In genomic region chr10:6347391-6347951, GRCh38 we compare ENCODE assay signal across 8 cellular contexts.
DNase-seq lines count a peak whose midpoint lies in the region; ATAC-seq, FAIRE-seq and TF ChIP-seq lines count a peak whose summit lies in the region.

No MANE protein-coding gene starts in this region.

- no peak for TF ChIP-seq CTCF in foreskin keratinocyte (conservative IDR thresholded peaks at IDR 0.05)

- no peaks in the 10 kb centered on the region for H3K9me3 ChIP-seq in CD4-positive, CD25-positive, alpha-beta regulatory T cell (ENCODE audit: control insufficient read depth in 2 of 2, low read length in 2 of 2)

- intact Hi-C loops in posterior cingulate gyrus (cut with DNase I) = no loop called here

- H3K4me1 ChIP-seq in CD4-positive, CD25-positive, alpha-beta regulatory T cell (ENCODE audit: control insufficient read depth, insufficient read depth, low read length, poor library complexity, severe bottlenecking) = peaks cover 31% of the 10 kb centered on the region
- H3K4me1 ChIP-seq in foreskin keratinocyte = no peaks in the 10 kb centered on the region

- peaks cover 13 to 61% (median 30%) of the 10 kb centered on the region in 4 donors for H3K4me1 Mint-ChIP-seq in CD4-positive, CD25-positive, alpha-beta regulatory T cell

- H3K36me3 ChIP-seq in CD4-positive, CD25-positive, alpha-beta regulatory T cell (ENCODE audit: control insufficient read depth, insufficient read depth, low read length) = no peaks in the 10 kb centered on the region

- DNase-seq in CD4-positive, CD25-positive, alpha-beta regulatory T cell = peak in 1 of 3 donors; percentile 48
- DNase-seq in RCC 7860 (ENCODE audit: low spot score) (peak; percentile 35), posterior cingulate gyrus (peak in 9 of 10 donors; percentile 20 to 89 (median 58)), foreskin keratinocyte (no peak), H54 (ENCODE audit: insufficient read length, low spot score) (no peak)
- peak; percentile 60 for DNase-seq in activated naive CD4-positive, alpha-beta T cell treated with Interleukin-2 at 50 U/mL for 16 hours
- DNase-seq in central memory CD4-positive, alpha-beta T cell = no peak

- FAIRE-seq in RCC 7860 (lab: Jason Lieb, UNC) (peak; percentile 60), H54 (lab: Jason Lieb, UNC) (no peak)

- H3K36me3 Mint-ChIP-seq in CD4-positive, CD25-positive, alpha-beta regulatory T cell = no peaks in the 10 kb centered on the region

- peak overlapping the region; percentile 89 for H3K27ac ChIP-seq in CD4-positive, CD25-positive, alpha-beta regulatory T cell (ENCODE audit: insufficient read depth, low read length, poor library complexity, severe bottlenecking)
- no peak overlapping the region for H3K27ac ChIP-seq in foreskin keratinocyte

- peak overlapping the region; percentile 85 to 88 (median 86) for H3K4me3 Mint-ChIP-seq in CD4-positive, CD25-positive, alpha-beta regulatory T cell

- peak overlapping the region; percentile 97 to 98 (median 97) for H3K27ac Mint-ChIP-seq in CD4-positive, CD25-positive, alpha-beta regulatory T cell

- peak; percentile 42 to 44 for ATAC-seq in CD4-positive, CD25-positive, alpha-beta regulatory T cell (ENCODE audit: low read depth in 2 of 2)
- ATAC-seq in GM21825 (IDR thresholded peaks at IDR 0.05; ENCODE audit: unreplicated experiment) (peak; percentile 30), foreskin keratinocyte (no peak)

- no peaks in the 10 kb centered on the region for H3K27me3 ChIP-seq in CD4-positive, CD25-positive, alpha-beta regulatory T cell (ENCODE audit: control insufficient read depth, insufficient read depth, low read length)
- no peaks in the 10 kb centered on the region for H3K27me3 ChIP-seq in foreskin keratinocyte

- no peak for TF ChIP-seq POLR2A in H54 (IDR thresholded peaks at IDR 0.05; ENCODE audit: low read depth, low read length)

- peak overlapping the region; percentile 80 for H3K4me3 ChIP-seq in CD4-positive, CD25-positive, alpha-beta regulatory T cell (ENCODE audit: low read depth, low read length)

- H3K9me3 Mint-ChIP-seq in CD4-positive, CD25-positive, alpha-beta regulatory T cell = no peaks in the 10 kb centered on the region

- H3K27me3 Mint-ChIP-seq in CD4-positive, CD25-positive, alpha-beta regulatory T cell = no peaks in the 10 kb centered on the region

Comparison
In these comparisons a context has a peak if more than half of its experiments do, and no peak if none do; other contexts are left out.
1. DNase-seq: peak in RCC 7860 (single experiment), activated naive CD4-positive, alpha-beta T cell treated with Interleukin-2 at 50 U/mL for 16 hours (single experiment) and posterior cingulate gyrus (9 of 10); none in central memory CD4-positive, alpha-beta T cell (single experiment), foreskin keratinocyte (0 of 2) and H54 (single experiment).